ENCODE assay signal across 8 cellular contexts in the genomic region with DNA sequence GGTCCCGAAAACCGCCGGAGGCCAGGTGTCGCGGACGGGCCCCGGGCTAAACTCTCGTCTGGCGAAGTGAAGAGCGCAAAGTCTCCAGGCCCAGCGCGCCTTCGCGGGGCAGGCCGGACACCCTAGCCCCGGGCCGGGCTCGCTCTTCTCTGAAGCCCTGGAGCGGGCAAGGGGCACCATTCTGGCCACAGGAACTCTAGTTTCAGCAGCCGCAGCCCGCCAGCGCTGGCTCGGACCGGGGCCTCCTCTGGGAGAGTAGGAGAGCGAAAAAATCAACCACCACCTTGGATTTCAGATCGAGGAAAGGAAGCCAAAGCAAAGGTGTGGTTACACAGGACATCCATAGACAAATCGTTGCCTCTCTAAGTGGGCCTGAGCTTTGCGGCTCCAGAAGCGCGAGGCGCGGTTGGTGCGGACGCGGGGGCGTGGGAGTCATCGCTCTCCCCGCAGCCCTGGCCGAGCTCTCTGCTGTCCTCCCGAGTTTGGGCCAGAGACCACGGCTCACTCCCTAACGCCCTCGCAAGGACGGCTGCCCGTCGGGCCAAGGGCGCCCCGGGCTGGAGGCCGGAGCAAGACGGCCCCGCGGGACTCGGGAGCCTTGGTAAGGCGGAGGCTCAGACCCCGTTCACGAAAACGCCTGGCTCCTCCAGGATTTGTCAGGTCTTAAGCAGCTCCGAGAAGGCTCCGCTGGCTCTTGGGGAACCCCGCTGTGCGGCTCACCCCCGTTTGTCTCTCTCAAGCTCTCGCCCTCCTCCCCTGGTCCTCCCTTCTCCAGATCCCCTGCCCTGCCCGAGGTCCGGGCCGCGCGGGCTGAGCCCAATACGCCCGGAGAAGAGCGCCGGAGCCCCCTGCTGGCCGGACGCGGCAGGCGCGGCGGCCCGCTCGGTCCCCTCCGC.
DNase-seq lines count a peak whose midpoint lies in the region; ATAC-seq lines count a peak whose summit lies in the region.

No MANE protein-coding gene starts in this region.

- peaks cover 11% of the 10 kb centered on the region for H3K36me3 Mint-ChIP-seq in effector memory CD8-positive, alpha-beta T cell (ENCODE audit: insufficient read depth)

- H3K9me3 Mint-ChIP-seq in effector memory CD8-positive, alpha-beta T cell = no peaks in the 10 kb centered on the region

- peaks cover 56 to 80% of the 10 kb centered on the region in 2 donors for H3K27me3 Mint-ChIP-seq in effector memory CD8-positive, alpha-beta T cell

- ATAC-seq in HG02678 (IDR thresholded peaks at IDR 0.05; ENCODE audit: unreplicated experiment) = peak; percentile 95
- peak; percentile 94 for ATAC-seq in effector memory CD8-positive, alpha-beta T cell (replicated peaks)

- peak overlapping the region in 1 of 2 donors; percentile 70 for H3K27ac Mint-ChIP-seq in effector memory CD8-positive, alpha-beta T cell

- DNase-seq in NOMO-1 (lab: John Stamatoyannopoulos, UW; ENCODE audit: unreplicated experiment in 2 of 2) (peak; percentile 32 to 50), NOMO-1 treated with dmso at 0.1 percent for 144 hours (lab: John Stamatoyannopoulos, UW; ENCODE audit: unreplicated experiment) (no peak), NCI-H146 treated with DMSO at 0.1 percent for 48 hours (lab: John Stamatoyannopoulos, UW; ENCODE audit: unreplicated experiment) (peak; percentile 7), lung microvascular endothelial cell (ENCODE audit: low read depth in 2 of 2) (peak; percentile 72 to 82)
- DNase-seq in activated CD4-positive, alpha-beta T cell treated with anti-CD3 and anti-CD28 coated beads, Interleukin-2, amount 50 U/mL, for 48 hours = peak; percentile 63 to 67
- DNase-seq in effector memory CD8-positive, alpha-beta T cell = peak; percentile 37 to 53 (median 48)
- peak; percentile 12 for DNase-seq in stimulated activated CD8-positive, alpha-beta memory T cell treated with anti-CD3 and anti-CD28 coated beads, Interleukin-12 subunit alpha, Interleukin-12 subunit beta, amount 100 ng/mL, for 1 hour (ENCODE audit: low read depth)

- peak overlapping the region; percentile 76 to 77 for H3K4me3 Mint-ChIP-seq in effector memory CD8-positive, alpha-beta T cell

- peaks cover 21 to 28% of the 10 kb centered on the region in 2 donors for H3K4me1 Mint-ChIP-seq in effector memory CD8-positive, alpha-beta T cell (ENCODE audit: low read depth in 2 of 2)
